Comparison of ENCODE assay signal across 23 cellular contexts in the genomic region with DNA sequence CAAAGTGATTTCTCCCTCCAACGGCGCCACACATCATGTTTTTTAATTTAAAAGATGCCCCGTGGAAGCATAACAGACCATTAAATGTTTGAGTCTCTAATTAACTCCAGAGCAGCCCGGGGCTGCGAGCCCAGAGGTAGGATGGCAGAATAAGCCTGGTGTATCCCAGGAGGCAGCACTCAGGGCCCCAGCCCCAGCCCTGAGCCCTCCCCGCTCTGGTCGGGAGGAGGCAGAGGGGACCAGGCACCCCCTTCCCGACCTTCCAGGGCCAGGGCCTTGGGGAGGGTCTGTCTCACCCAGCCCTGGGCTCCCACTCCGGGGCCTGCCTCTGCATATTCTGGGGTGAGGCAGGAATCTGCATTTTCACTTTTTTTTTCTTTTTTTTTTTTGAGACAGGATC.
DNase-seq lines count a peak whose midpoint lies in the region; ATAC-seq, FAIRE-seq and TF ChIP-seq lines count a peak whose summit lies in the region.
"Had no signal": no experiment of that assay in that cellular context is flagged by ENCODE, and none has a peak within 500 bp of the region (broad histone marks: within the 10 kb centered on the region; RNA-seq: fewer than 3 reads in every experiment).

No MANE protein-coding gene starts in this region.

- H3K4me1 ChIP-seq in right cardiac atrium (ENCODE audit: control insufficient read depth, insufficient read depth, low read length): no peaks in the 10 kb centered on the region
- peaks cover 0 to 6% (median 0%) of the 10 kb centered on the region in 12 donors for H3K4me1 ChIP-seq in heart left ventricle
- H3K4me1 ChIP-seq in K562 (replicated peaks in 1 of 2; ENCODE audit: control insufficient read depth in 2 of 2, insufficient read depth in 2 of 2, low read length in 2 of 2): peaks cover 0 to 35% of the 10 kb centered on the region in 2 experiments; a peak in 3 of 5 replicates
- H3K4me1 ChIP-seq in adrenal gland (replicated peaks in 1 of 2): no peaks in the 10 kb centered on the region
- H3K4me1 ChIP-seq: A549, HAP-1 had no signal

- H3K9ac ChIP-seq in SK-N-MC (ENCODE audit: insufficient read length) (no peak overlapping the region), K562 (ENCODE audit: insufficient read depth in 1 of 2, low read depth in 2 of 2, low read length in 2 of 2) (no peak overlapping the region)

- in situ Hi-C loops in K562 (cut with MboI): no loop called here

- H3K9me3 ChIP-seq in right cardiac atrium (ENCODE audit: control insufficient read depth, low read length): no peaks in the 10 kb centered on the region
- peaks cover 0 to 20% (median 10%) of the 10 kb centered on the region in 12 donors for H3K9me3 ChIP-seq in heart left ventricle
- no peaks in the 10 kb centered on the region for H3K9me3 ChIP-seq in SK-N-MC (ENCODE audit: low read depth, low read length)
- H3K9me3 ChIP-seq in K562 (replicated peaks; ENCODE audit: control insufficient read depth, insufficient read depth, low read depth, low read length): no peaks in the 10 kb centered on the region
- H3K9me3 ChIP-seq in adrenal gland (replicated peaks in 1 of 3): peaks cover 0 to 4% (median 0%) of the 10 kb centered on the region in 3 donors
- H3K9me3 ChIP-seq: HAP-1 had no signal

- no peaks in the 10 kb centered on the region for H3K9me1 ChIP-seq in K562 (ENCODE audit: control insufficient read depth, insufficient read depth, low read length)

- intact Hi-C loops in right cardiac atrium (cut with DNase I): no loop called here
- intact Hi-C loops in heart left ventricle (cut with DNase I): no loop called here
- intact Hi-C loops in K562 (cut with micrococcal nuclease): no loop called here
- intact Hi-C loops in adrenal gland (cut with DNase I): no loop called here

- peaks cover 4% of the 10 kb centered on the region; the same call in 1 of the 2 replicates for H4K20me1 ChIP-seq in K562 (replicated peaks; ENCODE audit: control insufficient read depth, insufficient read depth, low read length)

- TF ChIP-seq RAD21 in K562 (CRISPR knock-in tag; conservative IDR thresholded peaks at IDR 0.05 in 1 of 2, IDR thresholded peaks at IDR 0.05 in 1 of 2): no peak

- H3K27ac ChIP-seq in right cardiac atrium (ENCODE audit: low read length): no peak overlapping the region
- no peak overlapping the region for H3K27ac ChIP-seq in heart left ventricle
- no peak overlapping the region for H3K27ac ChIP-seq in SK-N-MC
- no peak overlapping the region for H3K27ac ChIP-seq in K562 (ENCODE audit: extremely low read depth, low read depth, low read length)
- H3K27ac ChIP-seq in adrenal gland: no peak overlapping the region
- H3K27ac ChIP-seq: A549 had no signal

- 84% methylated on average over 9 of the region's 9 CpGs for WGBS in right cardiac atrium
- WGBS in heart left ventricle, 4 donors: 79 to 85% (median 84%) methylated on average over 9 of the region's 9 CpGs
- 19% methylated on average over 9 of the region's 9 CpGs for WGBS in K562 (ENCODE audit: insufficient coverage, low coverage, missing lambda C conversion rate)
- 66 to 75% (median 69%) methylated on average over 9 of the region's 9 CpGs for WGBS in adrenal gland, 4 donors

- POLR2A ChIA-PET in K562 (lab: Yijun Ruan, JAX): no interaction called here

- TF ChIP-seq CTCF in heart left ventricle (IDR thresholded peaks at IDR 0.05) (no peak), K562 (IDR thresholded peaks at IDR 0.05 in 2 of 3, conservative IDR thresholded peaks at IDR 0.05 in 1 of 3; ENCODE audit: insufficient read depth in 2 of 3, low read depth in 1 of 3, low read length in 3 of 3) (no peak), adrenal gland (IDR thresholded peaks at IDR 0.05) (no peak)

- no peak overlapping the region for H3K4me2 ChIP-seq in K562 (ENCODE audit: insufficient read depth, low read length)
- H3K4me2 ChIP-seq: A549, GM23338 had no signal

- no peak overlapping the region for H2AFZ ChIP-seq in K562 (ENCODE audit: low read depth, low read length)
- H2AFZ ChIP-seq: GM23338 had no signal

- H3K27me3 ChIP-seq in right cardiac atrium (ENCODE audit: control insufficient read depth, insufficient read depth) (no peaks in the 10 kb centered on the region), heart left ventricle (no peaks in the 10 kb centered on the region), K562 (ENCODE audit: control insufficient read depth in 2 of 2, insufficient read depth in 2 of 2, low read length in 2 of 2) (peaks cover 32 to 60% of the 10 kb centered on the region in 2 experiments; a peak in 4 of 5 replicates), adrenal gland (no peaks in the 10 kb centered on the region)

- H3K4me3 ChIP-seq in right cardiac atrium (ENCODE audit: low read length) (no peak overlapping the region), heart left ventricle (no peak overlapping the region), SK-N-MC (0 out of 2 replicates have a peak overlapping the region, but pooled peaks have one; percentile 21), K562 (no peak overlapping the region), adrenal gland (no peak overlapping the region)
- H3K4me3 ChIP-seq: A549, GM23338, HAP-1 had no signal

- DNase-seq in right cardiac atrium (peak in 2 of 3 donors; percentile 2 to 49), heart left ventricle (no peak), SK-N-MC (ENCODE audit: low read depth, low spot score) (peak; percentile 34), K562 (ENCODE audit: extremely low read depth in 1 of 4, low spot score in 3 of 4) (no peak), adrenal gland (no peak), dermis blood vessel endothelial cell (no peak)
- DNase-seq: 8988T; ACHN; AML-193; C1 segment of cervical spinal cord; Calu3; CD4-positive, alpha-beta memory T cell; COR-L47; DMS53; DMS79 treated with DMSO at 0.1 percent for 48 hours; GF-D8 had no signal

- no peak for TF ChIP-seq EP300 in K562 (IDR thresholded peaks at IDR 0.05; ENCODE audit: low read length)

- H3K36me3 ChIP-seq in heart left ventricle: peaks cover 0 to under 1% (median 0%) of the 10 kb centered on the region in 9 donors
- no peaks in the 10 kb centered on the region for H3K36me3 ChIP-seq in SK-N-MC (ENCODE audit: insufficient read depth, low read length)
- H3K36me3 ChIP-seq in K562 (ENCODE audit: control insufficient read depth, insufficient read depth, low read length): peaks cover 7% of the 10 kb centered on the region; the same call in 1 of the 3 replicates
- no peaks in the 10 kb centered on the region for H3K36me3 ChIP-seq in adrenal gland (replicated peaks in 1 of 2)

- TF ChIP-seq POLR2A in heart left ventricle (IDR thresholded peaks at IDR 0.05) (no peak), K562 (conservative IDR thresholded peaks at IDR 0.05) (no peak), adrenal gland (IDR thresholded peaks at IDR 0.05) (no peak)

- H3K79me2 ChIP-seq in K562 (ENCODE audit: control insufficient read depth, insufficient read depth, low read length): no peaks in the 10 kb centered on the region

- BruUV-seq in K562 (replicated peaks; lab: Mats Ljungman, UMichigan): no TSS peak

- no peak for FAIRE-seq in K562 (lab: Jason Lieb, UNC)
- FAIRE-seq: A549, GM12891, GM18507, H54 had no signal

- CTCF ChIA-PET in K562 (lab: Yijun Ruan, JAX; ENCODE audit: low intra/inter-chr PET ratio): no interaction called here

- ATAC-seq in right cardiac atrium: no peak
- no peak for ATAC-seq in heart left ventricle
- ATAC-seq in K562: no peak
- ATAC-seq in GM18873 (IDR thresholded peaks at IDR 0.05; ENCODE audit: low FRiP score, unreplicated experiment): no peak
- ATAC-seq: A549, GM23338 had no signal

TF ChIP-seq in K562, 482 proteins besides CTCF, POLR2A, EP300 and RAD21:
- TF ChIP-seq CBFA2T2 (conservative IDR thresholded peaks at IDR 0.05) (no peak), POLR2G (IDR thresholded peaks at IDR 0.05; ENCODE audit: low read depth, low read length) (0 out of 2 replicates have a peak, but pooled peaks have one; percentile 18)

Comparison
In these comparisons a context has a peak if more than half of its experiments do, and no peak if none do; other contexts are left out.
1. DNase-seq: peak in right cardiac atrium (2 of 3) and SK-N-MC (single experiment); none in heart left ventricle (0 of 5), K562 (0 of 4), adrenal gland (0 of 7) and dermis blood vessel endothelial cell (single experiment).